Comparison of ENCODE assay signal across 14 cellular contexts in genomic region chr10:122417667-122418066, GRCh38. TPM values are rescaled to one million over a fixed set of nuclear protein-coding genes. Genes with fewer than 3 reads are reported as not detected.
A peak's percentile ranks its signal among the peaks of the same experiment; 100 is the strongest.
DNase-seq lines count a peak whose midpoint lies in the region; ATAC-seq and TF ChIP-seq lines count a peak whose summit lies in the region.
"Had no signal": no experiment of that assay in that cellular context is flagged by ENCODE, and none has a peak within 500 bp of the region (broad histone marks: within the 10 kb centered on the region; RNA-seq: fewer than 3 reads in every experiment).

No MANE protein-coding gene starts in this region.

- H4K91ac ChIP-seq in IMR-90 (ENCODE audit: insufficient read depth, low read depth, low read length), result no peak overlapping the region

- H2BK5ac ChIP-seq in IMR-90 (ENCODE audit: low read depth, low read length, poor library complexity, severe bottlenecking), result no peak overlapping the region

- TF ChIP-seq POLR2A in IMR-90 (IDR thresholded peaks at IDR 0.05; ENCODE audit: low read depth, low read length), result no peak

- no peaks in the 10 kb centered on the region for H3K27me3 Mint-ChIP-seq in naive B cell

- peak overlapping the region in 4 of 8 donors; percentile 73 to 85 (median 78) for H3K4me3 Mint-ChIP-seq in naive B cell
- H3K4me3 Mint-ChIP-seq: neural progenitor cell had no signal

- H3K23ac ChIP-seq in IMR-90 (ENCODE audit: low read depth, low read length), result no peak overlapping the region

- H3K4me1 ChIP-seq in BLaER1 treated with 17β-estradiol and CSF1 and Interleukin-3, amounts not matched to agents 10 nM and 100 nM, result peaks cover 14 to 37% (median 18%) of the 10 kb centered on the region in 10 experiments
- peaks cover 4% of the 10 kb centered on the region for H3K4me1 ChIP-seq in IMR-90 (ENCODE audit: control insufficient read depth, insufficient read depth, low read length)
- H3K4me1 ChIP-seq: neural progenitor cell had no signal

- peaks cover 0 to 24% (median 0%) of the 10 kb centered on the region in 11 experiments; a peak in 4 of 22 replicates for H3K36me3 ChIP-seq in BLaER1 treated with 17β-estradiol and CSF1 and Interleukin-3, amounts not matched to agents 10 nM and 100 nM
- H3K36me3 ChIP-seq in IMR-90 (ENCODE audit: control insufficient read depth, insufficient read depth, low read length), result peaks cover 2% of the 10 kb centered on the region; the same call in 1 of the 2 replicates

- H3K9me3 ChIP-seq in BLaER1 treated with 17β-estradiol and CSF1 and Interleukin-3, amounts not matched to agents 10 nM and 100 nM (replicated peaks in 1 of 11), result no peaks in the 10 kb centered on the region
- no peaks in the 10 kb centered on the region for H3K9me3 ChIP-seq in IMR-90 (ENCODE audit: control insufficient read depth, insufficient read depth, low read length)

- H3K4me1 Mint-ChIP-seq in naive B cell, result peaks cover 39 to 64% (median 53%) of the 10 kb centered on the region in 3 donors

- H3K27ac Mint-ChIP-seq in naive B cell, result peak overlapping the region; percentile 72 to 94 (median 84)
- H3K27ac Mint-ChIP-seq: neural progenitor cell had no signal

- H2AFZ ChIP-seq in IMR-90 (replicated peaks; ENCODE audit: low read length, poor library complexity), result no peak overlapping the region
- H2AFZ ChIP-seq: neural progenitor cell had no signal

- no peak for DNase-seq in IMR-90
- peak; percentile 53 to 63 for DNase-seq in cardiac fibroblast (ENCODE audit: low read depth in 2 of 2)
- DNase-seq in naive B cell, result no peak
- no peak for DNase-seq in NCI-H510A treated with DMSO at 0.1 percent for 48 hours (lab: John Stamatoyannopoulos, UW)
- no peak for DNase-seq in NOMO-1 (lab: John Stamatoyannopoulos, UW; ENCODE audit: unreplicated experiment in 2 of 2)
- DNase-seq: NCI-H345 had no signal

- H2BK120ac ChIP-seq in IMR-90 (ENCODE audit: low read depth, low read length), result no peak overlapping the region

- H3K27me3 ChIP-seq in BLaER1 treated with 17β-estradiol and CSF1 and Interleukin-3, amounts not matched to agents 10 nM and 100 nM, result peaks cover 0 to 33% (median 5%) of the 10 kb centered on the region in 11 experiments; a peak in 11 of 22 replicates
- H3K27me3 ChIP-seq in IMR-90 (ENCODE audit: control insufficient read depth, insufficient read depth, low read length), result no peaks in the 10 kb centered on the region
- H3K27me3 ChIP-seq: neural progenitor cell had no signal

- no peak overlapping the region for H2BK20ac ChIP-seq in IMR-90 (ENCODE audit: low read depth, low read length)

- no peaks in the 10 kb centered on the region for H3K79me1 ChIP-seq in IMR-90 (ENCODE audit: low read depth in 1 of 2, low read length in 2 of 2)

- no peak overlapping the region for H3K14ac ChIP-seq in IMR-90 (replicated peaks; ENCODE audit: low read depth, low read length)

- no peak overlapping the region for H3K18ac ChIP-seq in IMR-90 (ENCODE audit: low read depth, low read length)

- peaks cover 0 to 3% (median 0%) of the 10 kb centered on the region in 11 experiments; a peak in 1 of 22 replicates for H4K20me1 ChIP-seq in BLaER1 treated with 17β-estradiol and CSF1 and Interleukin-3, amounts not matched to agents 10 nM and 100 nM
- no peaks in the 10 kb centered on the region for H4K20me1 ChIP-seq in IMR-90 (ENCODE audit: insufficient read depth, low read length)

- dilution Hi-C loops in IMR-90 (cut with HindIII; ENCODE audit: low sequenced_read_pairs, unreplicated experiment), result no loop called here

- peak overlapping the region in 2 of 11 experiments; percentile 19 to 56; a peak in 2 of 22 replicates for H3K27ac ChIP-seq in BLaER1 treated with 17β-estradiol and CSF1 and Interleukin-3, amounts not matched to agents 10 nM and 100 nM
- H3K27ac ChIP-seq in IMR-90 (ENCODE audit: insufficient read depth, low read length), result no peak overlapping the region
- H3K27ac ChIP-seq: neural progenitor cell had no signal

- CTCF ChIA-PET in IMR-90 (lab: Yijun Ruan, JAX), result interaction anchor here (0.6 kb wide), 1 partner anchor 20 kb away, joined by 6 read pairs; no protein-coding TSS in a partner anchor

- H2AK5ac ChIP-seq in IMR-90 (ENCODE audit: low read depth, low read length), result no peak overlapping the region

- peaks cover 0 to 2% (median 0%) of the 10 kb centered on the region in 7 donors for H3K9me3 Mint-ChIP-seq in naive B cell
- H3K9me3 Mint-ChIP-seq: neural progenitor cell had no signal

- H3K4me3 ChIP-seq in BLaER1 treated with 17β-estradiol and CSF1 and Interleukin-3, amounts not matched to agents 10 nM and 100 nM, result no peak overlapping the region
- H3K4me3 ChIP-seq in IMR-90 (ENCODE audit: insufficient read depth, low read depth, low read length) (no peak overlapping the region), cardiac fibroblast (replicated peaks in 1 of 2; ENCODE audit: low read depth in 2 of 2, low read length in 2 of 2) (no peak overlapping the region)
- H3K4me3 ChIP-seq: lung, neural progenitor cell had no signal

- no peak overlapping the region for H2BK15ac ChIP-seq in IMR-90 (ENCODE audit: low read depth, low read length)

- BruUV-seq in IMR-90 (replicated peaks; lab: Mats Ljungman, UMichigan), result no TSS peak

- H3K56ac ChIP-seq in IMR-90 (ENCODE audit: extremely low read depth, insufficient read depth, low read length), result no peak overlapping the region

- no peak overlapping the region for H3K9ac ChIP-seq in BLaER1 treated with 17β-estradiol and CSF1 and Interleukin-3, amounts not matched to agents 10 nM and 100 nM
- H3K9ac ChIP-seq in IMR-90 (ENCODE audit: low read depth, low read length), result no peak overlapping the region
- H3K9ac ChIP-seq: neural progenitor cell had no signal

- POLR2A ChIA-PET in IMR-90 (lab: Charles Lee; ENCODE audit: unreplicated experiment), result no interaction called here

- H3K4ac ChIP-seq in IMR-90 (ENCODE audit: low read depth, low read length), result no peak overlapping the region

- peak overlapping the region; percentile 39 to 87 (median 64); a peak in 21 of 22 replicates for H3K4me2 ChIP-seq in BLaER1 treated with 17β-estradiol and CSF1 and Interleukin-3, amounts not matched to agents 10 nM and 100 nM
- no peak overlapping the region for H3K4me2 ChIP-seq in IMR-90 (ENCODE audit: low read depth, low read length)
- H3K4me2 ChIP-seq: neural progenitor cell had no signal

- H4K8ac ChIP-seq in IMR-90 (ENCODE audit: low read depth in 2 of 2, low read length in 2 of 2), result no peak overlapping the region

- intact Hi-C loops in IMR-90 (cut with micrococcal nuclease), result no loop called here

- H2AK9ac ChIP-seq in IMR-90 (replicated peaks; ENCODE audit: low read depth, low read length, poor library complexity), result no peak overlapping the region

- ATAC-seq in IMR-90 (ENCODE audit: low read depth), result no peak
- no peak for ATAC-seq in naive B cell (ENCODE audit: low read depth in 2 of 2)
- no peak for ATAC-seq in HG02678 (IDR thresholded peaks at IDR 0.05; ENCODE audit: unreplicated experiment)
- no peak for ATAC-seq in HG02588 (IDR thresholded peaks at IDR 0.05; ENCODE audit: unreplicated experiment)

- TF ChIP-seq CTCF in IMR-90 (conservative IDR thresholded peaks at IDR 0.05; ENCODE audit: low read depth, low read length), result no peak
- TF ChIP-seq CTCF in cardiac fibroblast (IDR thresholded peaks at IDR 0.05; ENCODE audit: low read depth, low read length), result no peak

- in situ Hi-C loops in IMR-90 (cut with MboI; ENCODE audit: low sequenced_read_pairs), result no loop called here

- H3K36me3 Mint-ChIP-seq in naive B cell, result peaks cover 19 to 34% of the 10 kb centered on the region in 2 donors

- no CpG with 5 or more reads among the region's 2 CpGs for WGBS in IMR-90 (ENCODE audit: extremely low coverage in 2 of 2, insufficient read length in 1 of 2), 2 experiments

- H3K9me1 ChIP-seq in IMR-90 (ENCODE audit: insufficient read depth, low read length), result peaks cover 5% of the 10 kb centered on the region

- TF ChIP-seq RAD21 in IMR-90 (IDR thresholded peaks at IDR 0.05; ENCODE audit: low read length), result no peak

- H4K5ac ChIP-seq in IMR-90 (ENCODE audit: low read depth, low read length), result no peak overlapping the region

TF ChIP-seq in IMR-90, 13 proteins besides CTCF, POLR2A, EP300 and RAD21:
- TF ChIP-seq MAFK (IDR thresholded peaks at IDR 0.05; ENCODE audit: low read depth, low read length) (no peak), MXI1 (IDR thresholded peaks at IDR 0.05; ENCODE audit: borderline replicate concordance, low read depth, low read length) (no peak), FOS (IDR thresholded peaks at IDR 0.05; ENCODE audit: low read depth, low read length) (no peak), NFE2L2 (IDR thresholded peaks at IDR 0.05; ENCODE audit: low read depth, low read length) (no peak), CEBPB (IDR thresholded peaks at IDR 0.05; ENCODE audit: low read depth, low read length) (peak; percentile 59), SMC3 (IDR thresholded peaks at IDR 0.05; ENCODE audit: low read depth, low read length) (no peak), CHD1 (IDR thresholded peaks at IDR 0.05; ENCODE audit: low read depth, low read length) (no peak), RCOR1 (IDR thresholded peaks at IDR 0.05; ENCODE audit: insufficient replicate concordance, low read length) (no peak), BHLHE40 (IDR thresholded peaks at IDR 0.05; ENCODE audit: low read depth, low read length) (no peak)

RNA-seq across cellular contexts. Expression of gene ARMS2, which starts 36.8 kb away (rescaled TPM):
- not detected in 2 replicates for total RNA-seq in IMR-90 (2012; rRNA removed)
- polyA plus RNA-seq in IMR-90 (2012; rRNA removed), result not detected in 2 replicates
- not detected in 2 replicates for polyA plus RNA-seq in IMR-90 (2012; cell fraction: cytosol; rRNA removed)
- polyA plus RNA-seq in IMR-90 (2012; cell fraction: nucleus; rRNA removed; ENCODE audit: low replicate concordance), result 0.10 TPM in 1 of 2 replicates, not detected in the other
- not detected for polyA plus RNA-seq in naive B cell (ENCODE audit: low read depth in 6 of 6)
- total RNA-seq: endothelial cell of umbilical vein, lung, OCI-LY7 had no signal
- polyA plus RNA-seq: endothelial cell of umbilical vein, lung, small intestine had no signal

RNA-seq across cellular contexts. Expression of gene PLEKHA1, which starts 43.2 kb away (rescaled TPM):
- total RNA-seq in IMR-90 (2012; rRNA removed), result 7.2 and 12.5 TPM in 2 replicates
- polyA plus RNA-seq in IMR-90 (2012; rRNA removed), result 7.4 and 9.5 TPM in 2 replicates
- polyA plus RNA-seq in IMR-90 (2012; cell fraction: cytosol; rRNA removed), result 3.2 and 4.0 TPM in 2 replicates
- 4.6 and 13.8 TPM in 2 replicates for polyA plus RNA-seq in IMR-90 (2012; cell fraction: nucleus; rRNA removed; ENCODE audit: low replicate concordance)
- 10 to 100 TPM; 78.2 to 95.7 (median 89.4) TPM for polyA plus RNA-seq in naive B cell (ENCODE audit: low read depth in 6 of 6)

RNA-seq across cellular contexts. Expression of gene HTRA1, which starts 43.7 kb away (rescaled TPM):
- total RNA-seq in IMR-90 (2012; rRNA removed), result 23.1 and 28.5 TPM in 2 replicates
- 94.9 and 108 TPM in 2 replicates for polyA plus RNA-seq in IMR-90 (2012; rRNA removed)
- 64.6 and 74.8 TPM in 2 replicates for polyA plus RNA-seq in IMR-90 (2012; cell fraction: cytosol; rRNA removed)
- 18.9 and 71.3 TPM in 2 replicates for polyA plus RNA-seq in IMR-90 (2012; cell fraction: nucleus; rRNA removed; ENCODE audit: low replicate concordance)
- polyA plus RNA-seq in naive B cell (ENCODE audit: low read depth in 6 of 6), result not detected
- total RNA-seq: OCI-LY7 had no signal

Comparison
In these comparisons a context has a peak if more than half of its experiments do, and no peak if none do; other contexts are left out.
1. DNase-seq: peak in cardiac fibroblast (2 of 2); none in IMR-90 (single experiment), naive B cell (single experiment), NCI-H510A treated with DMSO at 0.1 percent for 48 hours (single experiment) and NOMO-1 (0 of 2).
2. RNA of gene HTRA1, which starts 43.7 kb away (polyA plus RNA-seq): 18.9 to 108 TPM in IMR-90; not detected in naive B cell; every median in the first group is over 10 times any median in the second.